Comparison of ENCODE assay signal across 22 cellular contexts in genomic region chr7:158061884-158062656, GRCh38.
DNase-seq lines count a peak whose midpoint lies in the region; ATAC-seq and TF ChIP-seq lines count a peak whose summit lies in the region.
"Had no signal": no experiment of that assay in that cellular context is flagged by ENCODE, and none has a peak within 500 bp of the region (broad histone marks: within the 10 kb centered on the region; RNA-seq: fewer than 3 reads in every experiment).

No MANE protein-coding gene starts in this region.

- intact Hi-C loops in spleen (cut with DNase I; ENCODE audit: low total_unique reads), result no loop called here

- no peaks in the 10 kb centered on the region for H3K4me1 Mint-ChIP-seq in chondrocyte (ENCODE audit: low read depth)
- H3K4me1 Mint-ChIP-seq: B cell had no signal

- H3K27me3 Mint-ChIP-seq in chondrocyte (ENCODE audit: low read depth), result no peaks in the 10 kb centered on the region
- H3K27me3 Mint-ChIP-seq: B cell, IgD-negative memory B cell had no signal

- DNase-seq in RWPE2 (ENCODE audit: low spot score) (peak; percentile 34), chondrocyte (ENCODE audit: low spot score) (peak; percentile 76), osteoblast (ENCODE audit: insufficient read length, low spot score, missing footprints) (peak; percentile 35), spleen (peak; percentile 70), SK-N-DZ (ENCODE audit: low spot score) (no peak), erythroblast (lab: John Stamatoyannopoulos, UW) (no peak)
- DNase-seq: Caco-2; CD8-positive, alpha-beta T cell; HCEC 1CT; MM.1S; NCI-H2029; NCI-H446; NCI-H524 treated with DMSO at 0.1 percent for 48 hours; NCI-H82; NK-92 treated with Interleukin-12 subunit alpha and Interleukin-12 subunit beta, amount 100 ng/mL, for 24 hours; PC-9; SHP77 had no signal

- no peak overlapping the region for H2AFZ ChIP-seq in osteoblast (ENCODE audit: low read length)
- H2AFZ ChIP-seq: PC-9 had no signal

- TF ChIP-seq CTCF in RWPE2 (IDR thresholded peaks at IDR 0.05; ENCODE audit: poor library complexity, severe bottlenecking) (no peak), chondrocyte (IDR thresholded peaks at IDR 0.05) (no peak), osteoblast (IDR thresholded peaks at IDR 0.05; ENCODE audit: extremely low read depth, low read depth, low read length) (no peak), spleen (IDR thresholded peaks at IDR 0.05 in 8 of 11, conservative IDR thresholded peaks at IDR 0.05 in 3 of 11) (no peak)

- TF ChIP-seq POLR2A in spleen (IDR thresholded peaks at IDR 0.05) (no peak), erythroblast (IDR thresholded peaks at IDR 0.05; ENCODE audit: low read length) (no peak)

- no peaks in the 10 kb centered on the region for H3K36me3 Mint-ChIP-seq in chondrocyte (ENCODE audit: low read depth)
- H3K36me3 Mint-ChIP-seq: CD8-positive, alpha-beta T cell; IgD-negative memory B cell had no signal

- H3K27ac Mint-ChIP-seq in chondrocyte (ENCODE audit: unreplicated experiment), result no peak overlapping the region
- H3K27ac Mint-ChIP-seq: B cell; CD8-positive, alpha-beta T cell; IgD-negative memory B cell had no signal

- no peak overlapping the region for H3K27ac ChIP-seq in RWPE2 (ENCODE audit: poor library complexity, severe bottlenecking)
- H3K27ac ChIP-seq in osteoblast (ENCODE audit: low read depth, low read length), result no peak overlapping the region
- H3K27ac ChIP-seq in spleen, result no peak overlapping the region
- H3K27ac ChIP-seq: C4-2B, KMS-11, PC-9 had no signal

- H3K4me3 Mint-ChIP-seq in chondrocyte (ENCODE audit: unreplicated experiment), result no peak overlapping the region
- H3K4me3 Mint-ChIP-seq: B cell; CD8-positive, alpha-beta T cell; IgD-negative memory B cell had no signal

- H3K9me3 ChIP-seq in RWPE2 (ENCODE audit: severe bottlenecking) (peaks cover 2% of the 10 kb centered on the region), osteoblast (ENCODE audit: low read depth, low read length) (peaks cover 4% of the 10 kb centered on the region), spleen (peaks cover 0 to 37% (median 9%) of the 10 kb centered on the region in 8 donors)

- H3K9me3 Mint-ChIP-seq in chondrocyte (ENCODE audit: low read depth), result peaks cover 25% of the 10 kb centered on the region
- H3K9me3 Mint-ChIP-seq: CD8-positive, alpha-beta T cell had no signal

- H3K4me3 ChIP-seq in RWPE2 (ENCODE audit: severe bottlenecking) (no peak overlapping the region), osteoblast (ENCODE audit: insufficient read depth, low read length) (no peak overlapping the region), spleen (no peak overlapping the region)
- H3K4me3 ChIP-seq: PC-9 had no signal

- ATAC-seq in RWPE2 (ENCODE audit: low read depth) (no peak), GM19023 (IDR thresholded peaks at IDR 0.05; ENCODE audit: unreplicated experiment) (no peak)
- ATAC-seq: CD8-positive, alpha-beta T cell had no signal

- 89 to 95% (median 90%) methylated on average over 18 to 24 of the region's 24 CpGs for WGBS in spleen, 5 donors

- H3K79me2 ChIP-seq in osteoblast (ENCODE audit: insufficient read depth, low read length), result no peaks in the 10 kb centered on the region

- no peaks in the 10 kb centered on the region for H3K27me3 ChIP-seq in RWPE2 (ENCODE audit: insufficient read depth, poor library complexity, severe bottlenecking)
- H3K27me3 ChIP-seq in osteoblast (ENCODE audit: insufficient read depth, low read length), result no peaks in the 10 kb centered on the region
- H3K27me3 ChIP-seq in spleen (replicated peaks in 1 of 7), result peaks cover 0 to 24% (median 0%) of the 10 kb centered on the region in 7 donors

- H3K4me2 ChIP-seq in osteoblast (ENCODE audit: insufficient read depth, low read length), result no peak overlapping the region
- H3K4me2 ChIP-seq: KMS-11, PC-9 had no signal

- H3K4me1 ChIP-seq in RWPE2 (ENCODE audit: insufficient read depth, poor library complexity, severe bottlenecking) (no peaks in the 10 kb centered on the region), osteoblast (ENCODE audit: insufficient read depth, low read length) (no peaks in the 10 kb centered on the region), spleen (no peaks in the 10 kb centered on the region)
- H3K4me1 ChIP-seq: Caco-2 had no signal

- H4K20me1 ChIP-seq in osteoblast (ENCODE audit: insufficient read depth, low read length), result no peaks in the 10 kb centered on the region

- H3K36me3 ChIP-seq in RWPE2 (ENCODE audit: low read depth), result no peaks in the 10 kb centered on the region
- no peaks in the 10 kb centered on the region for H3K36me3 ChIP-seq in osteoblast (ENCODE audit: insufficient read depth, low read length)
- no peaks in the 10 kb centered on the region for H3K36me3 ChIP-seq in spleen

Comparison
In these comparisons a context has a peak if more than half of its experiments do, and no peak if none do; other contexts are left out.
1. DNase-seq: peak in RWPE2 (single experiment), chondrocyte (single experiment), osteoblast (single experiment) and spleen (single experiment); none in SK-N-DZ (single experiment) and erythroblast (0 of 2).